9 cellular contexts compared by ENCODE assay signal in genomic region chr10:17805921-17806577, GRCh38. TPM values are rescaled to one million over a fixed set of nuclear protein-coding genes. Genes with fewer than 3 reads are reported as not detected.
DNase-seq lines count a peak whose midpoint lies in the region; ATAC-seq, FAIRE-seq and TF ChIP-seq lines count a peak whose summit lies in the region.
"Had no signal": no experiment of that assay in that cellular context is flagged by ENCODE, and none has a peak within 500 bp of the region (broad histone marks: within the 10 kb centered on the region; RNA-seq: fewer than 3 reads in every experiment).

No MANE protein-coding gene starts in this region.

- no peak overlapping the region for H3K27ac Mint-ChIP-seq in activated naive CD8-positive, alpha-beta T cell treated with anti-CD3 and anti-CD28 coated beads, Interleukin-2, amount 50 U/mL, for 24 hours
- no peak overlapping the region for H3K27ac Mint-ChIP-seq in activated naive CD8-positive, alpha-beta T cell treated with anti-CD3 and anti-CD28 coated beads for 36 hours
- H3K27ac Mint-ChIP-seq in mesothelial cell of epicardium, result no peak overlapping the region
- H3K27ac Mint-ChIP-seq: T-helper 1 cell treated with Interleukin-12 subunit alpha and Interleukin-12 subunit beta and Interleukin-4 antibody, amounts not matched to agents 30 μg/mL and 1 μg/mL, for 36 hours had no signal

- peak; percentile 66 for FAIRE-seq in bronchial epithelial cell (lab: Jason Lieb, UNC)

- H3K4me1 Mint-ChIP-seq in activated naive CD8-positive, alpha-beta T cell treated with anti-CD3 and anti-CD28 coated beads, Interleukin-2, amount 50 U/mL, for 24 hours, result peaks cover 14% of the 10 kb centered on the region
- H3K4me1 Mint-ChIP-seq in activated naive CD8-positive, alpha-beta T cell treated with anti-CD3 and anti-CD28 coated beads for 36 hours, result peaks cover 14% of the 10 kb centered on the region
- H3K4me1 Mint-ChIP-seq in mesothelial cell of epicardium, result no peaks in the 10 kb centered on the region

- peak; percentile 20 for DNase-seq in activated naive CD8-positive, alpha-beta T cell treated with anti-CD3 and anti-CD28 coated beads, Interleukin-2, amount 50 U/mL, for 24 hours
- DNase-seq in activated naive CD8-positive, alpha-beta T cell treated with anti-CD3 and anti-CD28 coated beads for 36 hours, result no peak
- DNase-seq in bronchial epithelial cell (ENCODE audit: low read depth), result no peak
- DNase-seq in stimulated activated naive CD8-positive, alpha-beta T cell treated with anti-CD3 and anti-CD28 coated beads, Interleukin-15, Interleukin-2, amounts not matched to agents 100 U/mL and 50 U/mL, for 24 hours, result peak; percentile 23
- no peak for DNase-seq in midbrain (lab: John Stamatoyannopoulos, UW)
- DNase-seq in HuH-7.5 (ENCODE audit: low spot score), result no peak
- DNase-seq in mesothelial cell of epicardium (ENCODE audit: low spot score in 2 of 2, unreplicated experiment in 2 of 2), result no peak

- peak; percentile 93 for ATAC-seq in activated naive CD8-positive, alpha-beta T cell treated with anti-CD3 and anti-CD28 coated beads, Interleukin-2, amount 50 U/mL, for 24 hours
- peak; percentile 78 for ATAC-seq in HG03097 (IDR thresholded peaks at IDR 0.05; ENCODE audit: low FRiP score, unreplicated experiment)
- ATAC-seq in stimulated activated naive CD8-positive, alpha-beta T cell treated with anti-CD3 and anti-CD28 coated beads, Interleukin-15, Interleukin-2, amounts not matched to agents 100 U/mL and 50 U/mL, for 24 hours, result peak; percentile 72

- no peaks in the 10 kb centered on the region for H3K36me3 ChIP-seq in bronchial epithelial cell (ENCODE audit: control insufficient read depth, insufficient read depth, low read length)

- H3K9me3 Mint-ChIP-seq in activated naive CD8-positive, alpha-beta T cell treated with anti-CD3 and anti-CD28 coated beads, Interleukin-2, amount 50 U/mL, for 24 hours, result no peaks in the 10 kb centered on the region
- peaks cover 4% of the 10 kb centered on the region for H3K9me3 Mint-ChIP-seq in activated naive CD8-positive, alpha-beta T cell treated with anti-CD3 and anti-CD28 coated beads for 36 hours
- H3K9me3 Mint-ChIP-seq in mesothelial cell of epicardium, result peaks cover 6% of the 10 kb centered on the region
- H3K9me3 Mint-ChIP-seq: T-helper 1 cell treated with Interleukin-12 subunit alpha and Interleukin-12 subunit beta and Interleukin-4 antibody, amounts not matched to agents 30 μg/mL and 1 μg/mL, for 36 hours had no signal

- no peak overlapping the region for H3K4me3 ChIP-seq in bronchial epithelial cell (ENCODE audit: low read depth, low read length)

- H3K27me3 ChIP-seq in bronchial epithelial cell (ENCODE audit: control insufficient read depth, insufficient read depth, low read length), result no peaks in the 10 kb centered on the region

- H3K4me3 Mint-ChIP-seq in activated naive CD8-positive, alpha-beta T cell treated with anti-CD3 and anti-CD28 coated beads, Interleukin-2, amount 50 U/mL, for 24 hours, result no peak overlapping the region
- no peak overlapping the region for H3K4me3 Mint-ChIP-seq in activated naive CD8-positive, alpha-beta T cell treated with anti-CD3 and anti-CD28 coated beads for 36 hours
- no peak overlapping the region for H3K4me3 Mint-ChIP-seq in mesothelial cell of epicardium
- H3K4me3 Mint-ChIP-seq: T-helper 1 cell treated with Interleukin-12 subunit alpha and Interleukin-12 subunit beta and Interleukin-4 antibody, amounts not matched to agents 30 μg/mL and 1 μg/mL, for 36 hours had no signal

- TF ChIP-seq CTCF in bronchial epithelial cell (IDR thresholded peaks at IDR 0.05; ENCODE audit: insufficient read depth, low read length, severe bottlenecking), result no peak
- TF ChIP-seq CTCF in mesothelial cell of epicardium (IDR thresholded peaks at IDR 0.05; ENCODE audit: unreplicated experiment), result no peak

- H3K36me3 Mint-ChIP-seq in activated naive CD8-positive, alpha-beta T cell treated with anti-CD3 and anti-CD28 coated beads, Interleukin-2, amount 50 U/mL, for 24 hours (ENCODE audit: low read depth), result no peaks in the 10 kb centered on the region
- H3K36me3 Mint-ChIP-seq in activated naive CD8-positive, alpha-beta T cell treated with anti-CD3 and anti-CD28 coated beads for 36 hours, result no peaks in the 10 kb centered on the region
- H3K36me3 Mint-ChIP-seq in mesothelial cell of epicardium, result no peaks in the 10 kb centered on the region

- H3K27me3 Mint-ChIP-seq in activated naive CD8-positive, alpha-beta T cell treated with anti-CD3 and anti-CD28 coated beads, Interleukin-2, amount 50 U/mL, for 24 hours, result peaks cover 23% of the 10 kb centered on the region
- peaks cover 29% of the 10 kb centered on the region for H3K27me3 Mint-ChIP-seq in activated naive CD8-positive, alpha-beta T cell treated with anti-CD3 and anti-CD28 coated beads for 36 hours
- H3K27me3 Mint-ChIP-seq in mesothelial cell of epicardium (ENCODE audit: low read depth), result no peaks in the 10 kb centered on the region

RNA-seq across cellular contexts. Expression of gene MRC1, which starts 3.1 kb away (rescaled TPM):
- total RNA-seq in activated naive CD8-positive, alpha-beta T cell treated with anti-CD3 and anti-CD28 coated beads for 36 hours, result under 1 TPM in 1 of 2 experiments, not detected in 1; 0.06 TPM
- total RNA-seq in bronchial epithelial cell, result under 0.01 TPM in 2 replicates
- not detected in 3 replicates for total RNA-seq in mesothelial cell of epicardium

RNA-seq across cellular contexts. Expression of gene TMEM236, which starts 54.0 kb away (rescaled TPM):
- under 1 TPM; 0.04 to 0.12 TPM for total RNA-seq in activated naive CD8-positive, alpha-beta T cell treated with anti-CD3 and anti-CD28 coated beads for 36 hours
- total RNA-seq in bronchial epithelial cell, result under 0.01 and 0.26 TPM in 2 replicates
- 0.04 TPM in 1 of 3 replicates, not detected in the others for total RNA-seq in mesothelial cell of epicardium

Comparison
In these comparisons a context has a peak if more than half of its experiments do, and no peak if none do; other contexts are left out.
1. DNase-seq: peak in activated naive CD8-positive, alpha-beta T cell treated with anti-CD3 and anti-CD28 coated beads, Interleukin-2, amount 50 U/mL, for 24 hours (single experiment) and stimulated activated naive CD8-positive, alpha-beta T cell treated with anti-CD3 and anti-CD28 coated beads, Interleukin-15, Interleukin-2, amounts not matched to agents 100 U/mL and 50 U/mL, for 24 hours (single experiment); none in activated naive CD8-positive, alpha-beta T cell treated with anti-CD3 and anti-CD28 coated beads for 36 hours (single experiment), bronchial epithelial cell (single experiment), midbrain (single experiment), HuH-7.5 (single experiment) and mesothelial cell of epicardium (0 of 2).
2. Peak in every context shown above with its lines, with median percentiles within 50 percentile points of each other: ATAC-seq.